8 cellular contexts compared by ENCODE assay signal in genomic region chr11:46845740-46846509, GRCh38. TPM values are rescaled to one million over a fixed set of nuclear protein-coding genes. Genes with fewer than 3 reads are reported as not detected.
A peak's percentile ranks its signal among the peaks of the same experiment; 100 is the strongest.
DNase-seq lines count a peak whose midpoint lies in the region; ATAC-seq and TF ChIP-seq lines count a peak whose summit lies in the region.

CKAP5 (minus strand) TSS chr11:46846280; CDS start chr11:46821231, 25,049 bp downstream.

- peak within 1 kb of the TSS; percentile 95 for H3K4me3 ChIP-seq in Jurkat, Clone E6-1 (ENCODE audit: low read length)
- H3K4me3 ChIP-seq in esophagus muscularis mucosa: peak within 1 kb of the TSS; percentile 83 to 99 (median 92)
- H3K4me3 ChIP-seq in muscle layer of colon (ENCODE audit: low read depth in 1 of 2, low read length in 2 of 2): peak within 1 kb of the TSS; percentile 92 to 95

- peak; percentile 95 for ATAC-seq in GM21619 (IDR thresholded peaks at IDR 0.05; ENCODE audit: unreplicated experiment)

- H3K9ac ChIP-seq in muscle layer of colon (ENCODE audit: low read length): peak within 1 kb of the TSS; percentile 74

- peak in 1 of 3 experiments; percentile 26 for TF ChIP-seq CTCF in esophagus muscularis mucosa (IDR thresholded peaks at IDR 0.05)

- H3K27me3 ChIP-seq in esophagus muscularis mucosa: no peaks in the 10 kb centered on the region
- no peaks in the 10 kb centered on the region for H3K27me3 ChIP-seq in muscle layer of colon (ENCODE audit: control insufficient read depth in 1 of 2, insufficient read depth in 2 of 2, low read length in 2 of 2)

- under 1% methylated on average over 34 of the region's 83 CpGs for WGBS in esophagus muscularis mucosa

- no peaks in the 10 kb centered on the region for H3K9me3 ChIP-seq in esophagus muscularis mucosa
- no peaks in the 10 kb centered on the region for H3K9me3 ChIP-seq in muscle layer of colon (ENCODE audit: low read length)

- no peak for TF ChIP-seq EP300 in esophagus muscularis mucosa (IDR thresholded peaks at IDR 0.05)

- peak; percentile 38 for DNase-seq in DMS53 treated with DMSO at 0.1 percent for 48 hours (lab: John Stamatoyannopoulos, UW; ENCODE audit: unreplicated experiment)
- DNase-seq in Jurkat, Clone E6-1 (ENCODE audit: low read depth, low spot score): peak; percentile 83
- peak; percentile 91 to 92 for DNase-seq in activated T-cell treated with anti-CD3 and anti-CD28 coated beads, Interleukin-2, amount 50 U/mL, for 48 hours
- peak; percentile 96 for DNase-seq in esophagus muscularis mucosa (ENCODE audit: extremely low spot score)
- DNase-seq in stimulated activated CD8-positive, alpha-beta memory T cell treated with anti-CD3 and anti-CD28 coated beads, Interleukin-7, amount 100 ng/mL, for 1 hour (ENCODE audit: low read depth in 2 of 2): peak; percentile 67 to 74

- H3K4me1 ChIP-seq in esophagus muscularis mucosa: peaks cover 16 to 31% (median 23%) of the 10 kb centered on the region in 4 donors
- H3K4me1 ChIP-seq in muscle layer of colon (ENCODE audit: insufficient read depth, low read length): peaks cover 15% of the 10 kb centered on the region

- TF ChIP-seq POLR2A in esophagus muscularis mucosa (IDR thresholded peaks at IDR 0.05; ENCODE audit: low read depth): no peak

- H3K36me3 ChIP-seq in esophagus muscularis mucosa (no peaks in the 10 kb centered on the region), muscle layer of colon (ENCODE audit: insufficient read depth, low read length) (no peaks in the 10 kb centered on the region)

- H3K27ac ChIP-seq in esophagus muscularis mucosa (replicated peaks in 1 of 4) (peak within 1 kb of the TSS; percentile 82 to 90 (median 89)), muscle layer of colon (ENCODE audit: low read depth, low read length) (peak within 1 kb of the TSS; percentile 41)

- intact Hi-C loops in esophagus muscularis mucosa (cut with DNase I): no loop called here

TF ChIP-seq in PFSK-1, 5 proteins besides CTCF, POLR2A, EP300 and RAD21:
- TF ChIP-seq SIN3A (IDR thresholded peaks at IDR 0.05; ENCODE audit: borderline replicate concordance, insufficient read depth, low read length) (peak; percentile 16; the same call in 1 of the 2 replicates), REST (IDR thresholded peaks at IDR 0.05; ENCODE audit: insufficient read depth in 1 of 2, low read depth in 2 of 2, low read length in 2 of 2) (no peak), FOXP2 (optimal IDR thresholded peaks at IDR 0.05; ENCODE audit: borderline replicate concordance, extremely low read depth, extremely low read length, insufficient read depth) (peak; percentile 27), POLR2AphosphoS5 (IDR thresholded peaks at IDR 0.05; ENCODE audit: low read depth, low read length) (peak; percentile 88), TAF1 (IDR thresholded peaks at IDR 0.05; ENCODE audit: borderline replicate concordance, insufficient read depth, low read length) (peak; percentile 69)
TF ChIP-seq in PFSK-1: peak in this region for 4.

RNA-seq across cellular contexts. Expression of gene CKAP5, which starts in this region (rescaled TPM):
- polyA plus RNA-seq in Jurkat, Clone E6-1 (2012; ENCODE audit: insufficient read depth, insufficient read length): 131 TPM
- 93.1 TPM for polyA plus RNA-seq in PFSK-1 (2012; ENCODE audit: insufficient read length, low read depth)
- 10 to 100 TPM; 32.4 to 49.2 (median 40.0) TPM for total RNA-seq in esophagus muscularis mucosa

Comparison
In these comparisons a context has a peak if more than half of its experiments do, and no peak if none do; other contexts are left out.
1. Peak in every context shown above with its lines: DNase-seq, ATAC-seq, H3K4me3 ChIP-seq and H3K27ac ChIP-seq.
2. DNase-seq: peak in every context shown above with its lines; median percentile 96 in esophagus muscularis mucosa; 92 in activated T-cell treated with anti-CD3 and anti-CD28 coated beads, Interleukin-2, amount 50 U/mL, for 48 hours; 83 in Jurkat, Clone E6-1; 70 in stimulated activated CD8-positive, alpha-beta memory T cell treated with anti-CD3 and anti-CD28 coated beads, Interleukin-7, amount 100 ng/mL, for 1 hour; 38 in DMS53 treated with DMSO at 0.1 percent for 48 hours.